In genomic region chr6:145863988-145864616, GRCh38 we compare ENCODE assay signal across 10 cellular contexts. TPM values are rescaled to one million over a fixed set of nuclear protein-coding genes. Genes with fewer than 3 reads are reported as not detected.
DNase-seq lines count a peak whose midpoint lies in the region; ATAC-seq, FAIRE-seq and TF ChIP-seq lines count a peak whose summit lies in the region.
"Had no signal": no experiment of that assay in that cellular context is flagged by ENCODE, and none has a peak within 500 bp of the region (broad histone marks: within the 10 kb centered on the region; RNA-seq: fewer than 3 reads in every experiment).

No MANE protein-coding gene starts in this region.

- H3K27ac ChIP-seq in OCI-LY3 (ENCODE audit: low read length) (peak overlapping the region; percentile 19; the same call in 1 of the 2 replicates), aorta (ENCODE audit: low read depth in 1 of 2, low read length in 2 of 2) (no peak overlapping the region), smooth muscle cell (ENCODE audit: low read depth) (no peak overlapping the region)
- H3K27ac ChIP-seq: vagina had no signal

- H3K9ac ChIP-seq in OCI-LY3 (ENCODE audit: low read length) (no peak overlapping the region), smooth muscle cell (ENCODE audit: low read depth) (no peak overlapping the region)

- DNase-seq in pons (ENCODE audit: low spot score) (no peak), aorta (no peak), smooth muscle cell (lab: John Stamatoyannopoulos, UW; ENCODE audit: unreplicated experiment) (no peak)
- DNase-seq in effector CD4-positive, alpha-beta T cell = no peak
- DNase-seq: NCI-H1048 had no signal

- H3K79me2 ChIP-seq in OCI-LY3 (ENCODE audit: low read length) (no peaks in the 10 kb centered on the region), smooth muscle cell (ENCODE audit: low read depth) (no peaks in the 10 kb centered on the region)

- H3F3A ChIP-seq in smooth muscle cell (ENCODE audit: low read depth) = no peaks in the 10 kb centered on the region

- peak; percentile 29 for ATAC-seq in GM19467 (IDR thresholded peaks at IDR 0.05; ENCODE audit: unreplicated experiment)
- ATAC-seq in HG03060 (IDR thresholded peaks at IDR 0.05; ENCODE audit: low read depth, unreplicated experiment) = peak; percentile 38
- no peak for ATAC-seq in aorta (ENCODE audit: low FRiP score)

- H3K4me3 ChIP-seq in OCI-LY3 (ENCODE audit: low read length) (no peak overlapping the region), aorta (ENCODE audit: low read length in 2 of 2) (no peak overlapping the region), smooth muscle cell (no peak overlapping the region)
- H3K4me3 ChIP-seq: vagina had no signal

- H3K27me3 ChIP-seq in OCI-LY3 (ENCODE audit: low read depth, low read length) (no peaks in the 10 kb centered on the region), aorta (ENCODE audit: control insufficient read depth in 1 of 2, insufficient read depth in 2 of 2, low read length in 1 of 2) (no peaks in the 10 kb centered on the region), smooth muscle cell (ENCODE audit: low read depth) (no peaks in the 10 kb centered on the region)
- H3K27me3 ChIP-seq: vagina had no signal

- H3K4me2 ChIP-seq in OCI-LY3 (ENCODE audit: low read length) (peak overlapping the region; percentile 17; the same call in 1 of the 2 replicates), smooth muscle cell (no peak overlapping the region)

- H3K9me3 ChIP-seq in OCI-LY3 (ENCODE audit: insufficient read depth, low read length) (no peaks in the 10 kb centered on the region), aorta (ENCODE audit: control insufficient read depth, low read length) (no peaks in the 10 kb centered on the region), smooth muscle cell (replicated peaks; ENCODE audit: low read depth) (peaks cover 8% of the 10 kb centered on the region)
- H3K9me3 ChIP-seq: vagina had no signal

- peaks cover 41% of the 10 kb centered on the region for H3K4me1 ChIP-seq in OCI-LY3 (ENCODE audit: low read length)
- no peaks in the 10 kb centered on the region for H3K4me1 ChIP-seq in aorta (ENCODE audit: control insufficient read depth in 1 of 2, insufficient read depth in 2 of 2, low read length in 2 of 2)
- H3K4me1 ChIP-seq in smooth muscle cell (ENCODE audit: low read depth) = no peaks in the 10 kb centered on the region
- H3K4me1 ChIP-seq: vagina had no signal

- 93 to 95% methylated on average over 2 of the region's 2 CpGs for WGBS in aorta, 2 donors
- WGBS in smooth muscle cell (ENCODE audit: low lambda C conversion rate) = 97% methylated on average over 2 of the region's 2 CpGs

- no peaks in the 10 kb centered on the region for H3K36me3 ChIP-seq in OCI-LY3 (replicated peaks; ENCODE audit: low read depth, low read length)
- H3K36me3 ChIP-seq in aorta (ENCODE audit: control insufficient read depth in 1 of 2, insufficient read depth in 2 of 2, low read length in 1 of 2) = no peaks in the 10 kb centered on the region
- H3K36me3 ChIP-seq in smooth muscle cell (ENCODE audit: low read depth) = peaks cover 4% of the 10 kb centered on the region

- TF ChIP-seq CTCF in OCI-LY3 (IDR thresholded peaks at IDR 0.05; ENCODE audit: low read depth, low read length) = no peak
- no peak for TF ChIP-seq CTCF in smooth muscle cell (IDR thresholded peaks at IDR 0.05; ENCODE audit: borderline replicate concordance, insufficient read depth, poor library complexity, severe bottlenecking)

- peak; percentile 31 for FAIRE-seq in G401.6 (lab: Jason Lieb, UNC)

- H2AFZ ChIP-seq in OCI-LY3 (ENCODE audit: low read depth, low read length) (no peak overlapping the region), smooth muscle cell (ENCODE audit: low read depth) (no peak overlapping the region)

- intact Hi-C loops in aorta (cut with DNase I) = no loop called here

- H4K20me1 ChIP-seq in OCI-LY3 (ENCODE audit: insufficient read depth, low read length) (no peaks in the 10 kb centered on the region), smooth muscle cell (ENCODE audit: low read depth) (no peaks in the 10 kb centered on the region)

RNA-seq across cellular contexts. Expression of gene FBXO30, which starts 49.5 kb away (rescaled TPM):
- 10 to 100 TPM; 12.0 to 17.2 TPM for total RNA-seq in aorta
- 1 to 10 TPM; 4.4 to 7.1 TPM for polyA plus RNA-seq in aorta
- total RNA-seq in smooth muscle cell = 8.3 and 10.3 TPM in 2 replicates
- 3.1 and 3.6 TPM in 2 replicates for polyA plus RNA-seq in smooth muscle cell
